ENCODE assay signal across 1 cellular context in the genomic region with DNA sequence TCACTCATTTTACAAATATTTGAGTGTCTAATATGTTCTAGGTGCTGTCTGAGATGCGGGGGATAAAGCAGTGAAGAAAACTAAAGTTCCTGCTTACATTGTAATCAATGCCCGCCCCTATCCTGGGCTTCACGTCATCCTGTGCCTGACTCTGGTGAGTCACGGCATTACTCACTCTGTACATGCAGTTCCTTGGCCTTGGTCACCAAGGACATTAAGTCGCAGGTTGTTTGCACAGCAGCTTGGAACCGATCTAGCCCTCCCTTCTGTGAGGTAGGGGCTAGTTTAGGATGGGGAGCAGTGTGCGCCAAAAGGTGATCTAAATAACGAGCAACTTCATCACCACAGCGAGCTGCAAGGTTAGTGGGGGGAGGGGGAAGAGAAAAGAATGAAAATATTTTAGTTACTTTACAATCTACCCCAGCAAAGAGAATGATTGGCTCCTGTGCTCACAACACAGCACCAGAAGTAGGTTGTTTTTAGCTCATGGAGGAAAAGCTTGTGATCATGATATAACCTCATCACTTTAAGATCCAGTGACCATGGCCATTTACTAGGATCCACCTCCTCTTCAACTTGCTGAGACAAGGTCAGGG.
TF ChIP-seq lines count a peak whose summit lies in the region.

No MANE protein-coding gene starts in this region.

TF ChIP-seq in A549, 52 proteins besides CTCF, POLR2A, EP300 and RAD21 (continued from another document):
- TF ChIP-seq KDM1A (IDR thresholded peaks at IDR 0.05; ENCODE audit: low read depth) (no peak), ZNF302 (CRISPR knock-in tag; IDR thresholded peaks at IDR 0.05) (no peak), MAZ (IDR thresholded peaks at IDR 0.05; ENCODE audit: borderline replicate concordance, low read depth, low read length) (no peak), SMC3 (IDR thresholded peaks at IDR 0.05) (no peak; the same call in 2 of the 3 replicates), NR3C1 (IDR thresholded peaks at IDR 0.05) (no peak), CEBPB (IDR thresholded peaks at IDR 0.05) (peak in 1 of 2 experiments; percentile 41; a peak in 1 of 4 replicates), NFE2L2 (conservative IDR thresholded peaks at IDR 0.05; ENCODE audit: low read length) (no peak), HEYL (CRISPR knock-in tag; IDR thresholded peaks at IDR 0.05) (no peak), REST (IDR thresholded peaks at IDR 0.05) (no peak), CHD2 (IDR thresholded peaks at IDR 0.05; ENCODE audit: low read length, partially characterized antibody) (no peak), HMGXB4 (CRISPR knock-in tag; IDR thresholded peaks at IDR 0.05; ENCODE audit: borderline replicate concordance) (no peak), FOSB (CRISPR knock-in tag; IDR thresholded peaks at IDR 0.05) (no peak), CBX2 (IDR thresholded peaks at IDR 0.05; ENCODE audit: borderline replicate concordance, low read depth) (no peak), RCOR1 (IDR thresholded peaks at IDR 0.05; ENCODE audit: low read depth, low read length) (no peak), HDAC2 (IDR thresholded peaks at IDR 0.05) (no peak), FOXS1 (CRISPR knock-in tag; IDR thresholded peaks at IDR 0.05) (no peak), KDM5A (IDR thresholded peaks at IDR 0.05) (no peak), GATA3 (IDR thresholded peaks at IDR 0.05; ENCODE audit: borderline replicate concordance) (peak; percentile 84; the same call in 1 of the 2 replicates), CHD4 (IDR thresholded peaks at IDR 0.05; ENCODE audit: borderline replicate concordance) (no peak), HES2 (IDR thresholded peaks at IDR 0.05) (no peak)
- TF ChIP-seq, protein P1, sequence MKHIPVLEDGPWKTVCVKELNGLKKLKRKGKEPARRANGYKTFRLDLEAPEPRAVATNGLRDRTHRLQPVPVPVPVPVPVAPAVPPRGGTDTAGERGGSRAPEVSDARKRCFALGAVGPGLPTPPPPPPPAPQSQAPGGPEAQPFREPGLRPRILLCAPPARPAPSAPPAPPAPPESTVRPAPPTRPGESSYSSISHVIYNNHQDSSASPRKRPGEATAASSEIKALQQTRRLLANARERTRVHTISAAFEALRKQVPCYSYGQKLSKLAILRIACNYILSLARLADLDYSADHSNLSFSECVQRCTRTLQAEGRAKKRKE (CRISPR knock-in tag; IDR thresholded peaks at IDR 0.05; ENCODE audit: low read depth): no peak
- TF ChIP-seq, protein P2, sequence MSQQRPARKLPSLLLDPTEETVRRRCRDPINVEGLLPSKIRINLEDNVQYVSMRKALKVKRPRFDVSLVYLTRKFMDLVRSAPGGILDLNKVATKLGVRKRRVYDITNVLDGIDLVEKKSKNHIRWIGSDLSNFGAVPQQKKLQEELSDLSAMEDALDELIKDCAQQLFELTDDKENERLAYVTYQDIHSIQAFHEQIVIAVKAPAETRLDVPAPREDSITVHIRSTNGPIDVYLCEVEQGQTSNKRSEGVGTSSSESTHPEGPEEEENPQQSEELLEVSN (IDR thresholded peaks at IDR 0.05; ENCODE audit: borderline replicate concordance, low read depth): no peak
